Comparison of ENCODE assay signal across 11 cellular contexts in genomic region chr12:121452356-121453021, GRCh38. TPM values are rescaled to one million over a fixed set of nuclear protein-coding genes. Genes with fewer than 3 reads are reported as not detected.
A peak's percentile ranks its signal among the peaks of the same experiment; 100 is the strongest.
DNase-seq lines count a peak whose midpoint lies in the region; ATAC-seq and TF ChIP-seq lines count a peak whose summit lies in the region.
"Had no signal": no experiment of that assay in that cellular context is flagged by ENCODE, and none has a peak within 500 bp of the region (broad histone marks: within the 10 kb centered on the region; RNA-seq: fewer than 3 reads in every experiment).

No MANE protein-coding gene starts in this region.

- no peak overlapping the region for H3K4me3 ChIP-seq in epithelial cell of esophagus (ENCODE audit: low read length)
- H3K4me3 ChIP-seq in upper lobe of right lung = peak overlapping the region; percentile 19

- peak overlapping the region; percentile 38 for H3K27ac ChIP-seq in upper lobe of right lung
- H3K27ac ChIP-seq: VCaP had no signal

- peaks cover 4% of the 10 kb centered on the region for H3K36me3 ChIP-seq in upper lobe of right lung

- intact Hi-C loops in activated naive CD4-positive, alpha-beta T cell treated with anti-CD3 and anti-CD28 coated beads for 36 hours (cut with micrococcal nuclease) = no loop called here
- intact Hi-C loops in upper lobe of right lung (cut with DNase I) = no loop called here

- H3K36me3 Mint-ChIP-seq in activated naive CD4-positive, alpha-beta T cell treated with anti-CD3 and anti-CD28 coated beads, Interleukin-2, amount 10 ng/mL, durations not matched to agents 7 days and 5 days = peaks cover 32% of the 10 kb centered on the region
- H3K36me3 Mint-ChIP-seq in activated naive CD4-positive, alpha-beta T cell treated with anti-CD3 and anti-CD28 coated beads for 36 hours (ENCODE audit: low read depth) = peaks cover 7% of the 10 kb centered on the region
- H3K36me3 Mint-ChIP-seq in naive B cell = peaks cover 3 to 8% of the 10 kb centered on the region in 2 donors

- no peaks in the 10 kb centered on the region for H3K9me3 Mint-ChIP-seq in activated naive CD4-positive, alpha-beta T cell treated with anti-CD3 and anti-CD28 coated beads, Interleukin-2, amount 10 ng/mL, durations not matched to agents 7 days and 5 days
- no peaks in the 10 kb centered on the region for H3K9me3 Mint-ChIP-seq in activated naive CD4-positive, alpha-beta T cell treated with anti-CD3 and anti-CD28 coated beads for 36 hours
- H3K9me3 Mint-ChIP-seq in naive B cell = no peaks in the 10 kb centered on the region

- peaks cover 33% of the 10 kb centered on the region for H3K4me1 Mint-ChIP-seq in activated naive CD4-positive, alpha-beta T cell treated with anti-CD3 and anti-CD28 coated beads, Interleukin-2, amount 10 ng/mL, durations not matched to agents 7 days and 5 days
- H3K4me1 Mint-ChIP-seq in activated naive CD4-positive, alpha-beta T cell treated with anti-CD3 and anti-CD28 coated beads for 36 hours (ENCODE audit: low read depth) = peaks cover 13% of the 10 kb centered on the region
- H3K4me1 Mint-ChIP-seq in naive B cell = peaks cover 52 to 71% (median 65%) of the 10 kb centered on the region in 3 donors

- no peaks in the 10 kb centered on the region for H3K9me3 ChIP-seq in upper lobe of right lung

- no peaks in the 10 kb centered on the region for H3K27me3 Mint-ChIP-seq in activated naive CD4-positive, alpha-beta T cell treated with anti-CD3 and anti-CD28 coated beads, Interleukin-2, amount 10 ng/mL, durations not matched to agents 7 days and 5 days
- no peaks in the 10 kb centered on the region for H3K27me3 Mint-ChIP-seq in activated naive CD4-positive, alpha-beta T cell treated with anti-CD3 and anti-CD28 coated beads for 36 hours (ENCODE audit: low read depth)
- H3K27me3 Mint-ChIP-seq in naive B cell = no peaks in the 10 kb centered on the region
- H3K27me3 Mint-ChIP-seq: activated naive CD8-positive, alpha-beta T cell had no signal

- TF ChIP-seq CTCF in epithelial cell of esophagus (IDR thresholded peaks at IDR 0.05; ENCODE audit: insufficient read depth, low read depth, low read length, missing control alignments) (no peak), upper lobe of right lung (IDR thresholded peaks at IDR 0.05) (no peak)

- H3K4me3 Mint-ChIP-seq in activated naive CD4-positive, alpha-beta T cell treated with anti-CD3 and anti-CD28 coated beads, Interleukin-2, amount 10 ng/mL, durations not matched to agents 7 days and 5 days = no peak overlapping the region
- no peak overlapping the region for H3K4me3 Mint-ChIP-seq in activated naive CD4-positive, alpha-beta T cell treated with anti-CD3 and anti-CD28 coated beads for 36 hours
- H3K4me3 Mint-ChIP-seq in naive B cell = peak overlapping the region in 3 of 8 donors; percentile 40 to 77 (median 41)
- H3K4me3 Mint-ChIP-seq: activated naive CD8-positive, alpha-beta T cell had no signal

- ATAC-seq in naive B cell (ENCODE audit: low read depth in 2 of 2) (peak; percentile 13 to 18), upper lobe of right lung (peak; percentile 46), GM21515 (IDR thresholded peaks at IDR 0.05; ENCODE audit: unreplicated experiment) (no peak), GM19351 (IDR thresholded peaks at IDR 0.05; ENCODE audit: unreplicated experiment) (no peak)

- H3K4me1 ChIP-seq in upper lobe of right lung = peaks cover 6% of the 10 kb centered on the region

- H3K27me3 ChIP-seq in upper lobe of right lung = no peaks in the 10 kb centered on the region

- no peak for DNase-seq in activated naive CD4-positive, alpha-beta T cell treated with anti-CD3 and anti-CD28 coated beads, Interleukin-2, amount 10 ng/mL, durations not matched to agents 7 days and 5 days
- DNase-seq in activated naive CD4-positive, alpha-beta T cell treated with anti-CD3 and anti-CD28 coated beads for 36 hours = no peak
- peak; percentile 95 for DNase-seq in epithelial cell of esophagus (ENCODE audit: low read depth)
- no peak for DNase-seq in naive B cell
- peak; percentile 75 for DNase-seq in upper lobe of right lung
- DNase-seq in NCI-H2029 treated with DMSO at 0.1 percent for 48 hours (lab: John Stamatoyannopoulos, UW) = no peak
- DNase-seq: NCI-H774 had no signal

- peak overlapping the region; percentile 28 for H3K27ac Mint-ChIP-seq in activated naive CD4-positive, alpha-beta T cell treated with anti-CD3 and anti-CD28 coated beads, Interleukin-2, amount 10 ng/mL, durations not matched to agents 7 days and 5 days
- no peak overlapping the region for H3K27ac Mint-ChIP-seq in activated naive CD4-positive, alpha-beta T cell treated with anti-CD3 and anti-CD28 coated beads for 36 hours
- peak overlapping the region in 4 of 6 donors; percentile 47 to 84 (median 76) for H3K27ac Mint-ChIP-seq in naive B cell
- H3K27ac Mint-ChIP-seq: activated naive CD8-positive, alpha-beta T cell had no signal

- CTCF ChIA-PET in activated naive CD4-positive, alpha-beta T cell treated with anti-CD3 and anti-CD28 coated beads, Interleukin-2, amount 10 ng/mL, durations not matched to agents 7 days and 5 days (lab: Charles Lee) = interaction anchor here (1.1 kb wide), 1 partner anchor 10 kb away, joined by 5 read pairs; no protein-coding TSS in a partner anchor
- CTCF ChIA-PET in activated naive CD4-positive, alpha-beta T cell treated with anti-CD3 and anti-CD28 coated beads for 36 hours (lab: Charles Lee) = interaction anchor here (0.6 to 9.2 kb wide), 2 partner anchors 10 to 47 kb away, joined by 5 to 65 read pairs; no protein-coding TSS in a partner anchor

RNA-seq across cellular contexts. Expression of gene RNF34, which starts 52.6 kb away (rescaled TPM):
- 10 to 100 TPM; 54.1 to 57.0 TPM for total RNA-seq in activated naive CD4-positive, alpha-beta T cell treated with anti-CD3 and anti-CD28 coated beads for 36 hours
- polyA plus RNA-seq in naive B cell (ENCODE audit: low read depth in 6 of 6) = 10 to 100 TPM; 25.3 to 47.8 (median 36.3) TPM
- 29.5 TPM for total RNA-seq in upper lobe of right lung

Comparison
In these comparisons a context has a peak if more than half of its experiments do, and no peak if none do; other contexts are left out.
1. DNase-seq: peak in epithelial cell of esophagus (single experiment) and upper lobe of right lung (single experiment); none in activated naive CD4-positive, alpha-beta T cell treated with anti-CD3 and anti-CD28 coated beads, Interleukin-2, amount 10 ng/mL, durations not matched to agents 7 days and 5 days (single experiment), activated naive CD4-positive, alpha-beta T cell treated with anti-CD3 and anti-CD28 coated beads for 36 hours (single experiment), naive B cell (single experiment) and NCI-H2029 treated with DMSO at 0.1 percent for 48 hours (single experiment).
2. ATAC-seq: peak in naive B cell (2 of 2) and upper lobe of right lung (single experiment); none in GM21515 (single experiment) and GM19351 (single experiment).